18 cellular contexts compared by ENCODE assay signal in the genomic region with DNA sequence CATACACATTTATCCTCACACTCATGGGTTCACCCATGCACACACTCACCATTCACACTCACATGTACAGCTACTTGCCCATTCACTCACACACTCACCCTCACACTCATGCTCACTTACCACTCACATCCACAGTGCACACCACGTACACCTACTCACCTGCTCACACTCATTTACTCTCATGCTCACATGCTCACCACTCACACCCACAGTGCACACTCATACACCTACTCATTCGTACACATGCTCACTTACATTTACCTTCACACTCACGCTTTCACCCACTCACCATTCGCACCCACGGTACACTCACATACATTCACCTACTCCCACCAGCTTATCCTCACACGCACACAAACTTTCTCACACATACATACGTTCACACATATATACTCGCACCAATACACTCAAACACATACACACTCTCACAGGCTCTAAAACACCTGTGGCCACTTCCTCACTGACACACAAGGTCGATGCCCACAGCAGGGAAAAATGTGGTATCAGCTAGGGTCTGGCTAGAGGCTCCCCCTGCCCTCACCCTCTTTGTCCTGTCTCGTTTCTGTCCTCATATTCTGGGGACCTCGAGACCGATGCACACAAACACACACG. TPM values are rescaled to one million over a fixed set of nuclear protein-coding genes. Genes with fewer than 3 reads are reported as not detected.
DNase-seq lines count a peak whose midpoint lies in the region; ATAC-seq, FAIRE-seq and TF ChIP-seq lines count a peak whose summit lies in the region.
"Had no signal": no experiment of that assay in that cellular context is flagged by ENCODE, and none has a peak within 500 bp of the region (broad histone marks: within the 10 kb centered on the region; RNA-seq: fewer than 3 reads in every experiment).

No MANE protein-coding gene starts in this region.

- H4K20me1 ChIP-seq in DND-41 (ENCODE audit: insufficient read depth, low read length) (peaks cover 11% of the 10 kb centered on the region), GM12878 (ENCODE audit: control insufficient read depth, insufficient read depth) (no peaks in the 10 kb centered on the region; the same call in 1 of the 2 replicates)

- H3K4me3 ChIP-seq in DND-41 (ENCODE audit: low read depth in 1 of 2, low read length in 2 of 2) (no peak overlapping the region), HEK293 (ENCODE audit: low read depth, low read length) (no peak overlapping the region), GM12878 (no peak overlapping the region), neuronal stem cell (ENCODE audit: low read length in 2 of 2) (peak overlapping the region in 1 of 2 donors; percentile 37)
- H3K4me3 ChIP-seq: BLaER1 treated with 17β-estradiol and CSF1 and Interleukin-3, amounts not matched to agents 10 nM and 100 nM; HAP-1 had no signal

- TF ChIP-seq EP300 in GM12878 (IDR thresholded peaks at IDR 0.05; ENCODE audit: borderline replicate concordance in 1 of 2, control insufficient read depth in 1 of 2, low read depth in 2 of 2, low read length in 2 of 2), result no peak

- SMC1A ChIA-PET in GM12878 (lab: Charles Lee; ENCODE audit: uncharacterized antibody, unreplicated experiment), result no interaction called here

- H3K9ac ChIP-seq in DND-41 (ENCODE audit: low read depth, low read length) (no peak overlapping the region), GM12878 (ENCODE audit: control insufficient read depth, insufficient read depth, low read length) (no peak overlapping the region), neuronal stem cell (ENCODE audit: low read depth, low read length, poor library complexity) (no peak overlapping the region)
- H3K9ac ChIP-seq: BLaER1 treated with 17β-estradiol and CSF1 and Interleukin-3, amounts not matched to agents 10 nM and 100 nM had no signal

- no peak overlapping the region for H4K91ac ChIP-seq in neuronal stem cell (ENCODE audit: low read depth, low read length, poor library complexity)

- no peak overlapping the region for H3K18ac ChIP-seq in neuronal stem cell (ENCODE audit: low read length)

- H2BK15ac ChIP-seq in neuronal stem cell (ENCODE audit: low read length), result no peak overlapping the region

- no peak overlapping the region for H3K4ac ChIP-seq in neuronal stem cell (ENCODE audit: low read length)

- TF ChIP-seq POLR2A in GM12878 (IDR thresholded peaks at IDR 0.05; ENCODE audit: low read depth, low read length), result peak; percentile 17; the same call in 1 of the 2 replicates

- peak overlapping the region; percentile 32; the same call in 1 of the 2 replicates for H3K27ac ChIP-seq in DND-41 (ENCODE audit: low read length)
- H3K27ac ChIP-seq in HEK293 (ENCODE audit: extremely low read depth, low read depth, low read length), result no peak overlapping the region
- H3K27ac ChIP-seq in GM12878 (ENCODE audit: control insufficient read depth, insufficient read depth), result no peak overlapping the region
- no peak overlapping the region for H3K27ac ChIP-seq in neuronal stem cell (replicated peaks; ENCODE audit: low read length)
- H3K27ac ChIP-seq in caudate nucleus (ENCODE audit: low read depth, low read length), result no peak overlapping the region

- CTCF ChIA-PET in HEK293 (lab: Yijun Ruan, JAX), result interaction anchor here (0.6 kb wide), 1 partner anchor 281 kb away, joined by 4 read pairs; no protein-coding TSS in a partner anchor
- CTCF ChIA-PET in GM12878 (lab: Yijun Ruan, JAX), result interaction anchor here (0.8 to 1.4 kb wide), 2 partner anchors 78 to 144 kb away, joined by 3 to 4 read pairs; no protein-coding TSS in a partner anchor

- TF ChIP-seq CTCF in DND-41 (IDR thresholded peaks at IDR 0.05; ENCODE audit: borderline replicate concordance, extremely low read depth, low read length, poor library complexity, severe bottlenecking), result peak; percentile 6
- TF ChIP-seq CTCF in HEK293 (tag by site-specific recombination; IDR thresholded peaks at IDR 0.05), result no peak
- TF ChIP-seq CTCF in GM12878 (IDR thresholded peaks at IDR 0.05 in 2 of 3, conservative IDR thresholded peaks at IDR 0.05 in 1 of 3; ENCODE audit: control insufficient read depth in 2 of 3, extremely low read depth in 1 of 3, insufficient read depth in 1 of 3, low read depth in 3 of 3, low read length in 3 of 3), result no peak

- BruUV-seq in GM12878 (replicated peaks; lab: Mats Ljungman, UMichigan), result no TSS peak

- H3K23ac ChIP-seq in neuronal stem cell (ENCODE audit: low read depth, low read length, poor library complexity), result peak overlapping the region; percentile 21

- in situ Hi-C loops in GM12878 (cut with MboI), result no loop called here

- H2AFZ ChIP-seq in DND-41 (ENCODE audit: low read depth, low read length) (no peak overlapping the region), GM12878 (ENCODE audit: control insufficient read depth, low read depth, low read length) (no peak overlapping the region), neuronal stem cell (ENCODE audit: low read length) (no peak overlapping the region)

- H2AK5ac ChIP-seq in neuronal stem cell (ENCODE audit: low read depth, low read length), result no peak overlapping the region

- no peak overlapping the region for H3K4me2 ChIP-seq in DND-41 (ENCODE audit: insufficient read depth, low read length)
- no peak overlapping the region for H3K4me2 ChIP-seq in GM12878 (ENCODE audit: control insufficient read depth, insufficient read depth)
- H3K4me2 ChIP-seq in neuronal stem cell (ENCODE audit: insufficient read depth, low read length, poor library complexity, severe bottlenecking), result no peak overlapping the region
- H3K4me2 ChIP-seq: BLaER1 treated with 17β-estradiol and CSF1 and Interleukin-3, amounts not matched to agents 10 nM and 100 nM had no signal

- H3K79me1 ChIP-seq in neuronal stem cell (ENCODE audit: low read depth, low read length), result peaks cover 1% of the 10 kb centered on the region

- TF ChIP-seq RAD21 in GM12878 (IDR thresholded peaks at IDR 0.05; ENCODE audit: insufficient read depth, low read depth, low read length), result no peak

- no peak overlapping the region for H2BK5ac ChIP-seq in neuronal stem cell (ENCODE audit: low read length)

- H2BK12ac ChIP-seq in neuronal stem cell (ENCODE audit: low read length), result no peak overlapping the region

- H3K27me3 ChIP-seq in DND-41 (ENCODE audit: insufficient read depth, low read length, poor library complexity) (no peaks in the 10 kb centered on the region), GM12878 (replicated peaks in 1 of 2; ENCODE audit: control insufficient read depth in 2 of 2, insufficient read depth in 2 of 2, low read length in 1 of 2) (no peaks in the 10 kb centered on the region), neuronal stem cell (ENCODE audit: control insufficient read depth in 3 of 3, insufficient read depth in 3 of 3, low read depth in 1 of 3, low read length in 3 of 3) (no peaks in the 10 kb centered on the region)
- H3K27me3 ChIP-seq: BLaER1 treated with 17β-estradiol and CSF1 and Interleukin-3, amounts not matched to agents 10 nM and 100 nM had no signal

- DNase-seq in DND-41 (no peak), GM12878 (ENCODE audit: low read depth, low spot score) (no peak), neuronal stem cell (ENCODE audit: low spot score) (no peak), caudate nucleus (lab: John Stamatoyannopoulos, UW) (no peak)
- DNase-seq: Calu3; CD8-positive, alpha-beta T cell; DMS79 treated with DMSO at 0.1 percent for 48 hours; EL; HFFc6; Karpas-422; KBM-7 had no signal

- H4K8ac ChIP-seq in neuronal stem cell (ENCODE audit: low read depth, low read length), result no peak overlapping the region

- H3K9me3 ChIP-seq in DND-41 (ENCODE audit: insufficient read depth, low read length, severe bottlenecking) (no peaks in the 10 kb centered on the region), HEK293 (ENCODE audit: control insufficient read depth, insufficient read depth, low read depth, low read length) (no peaks in the 10 kb centered on the region), GM12878 (replicated peaks; ENCODE audit: control insufficient read depth, insufficient read depth, low read length) (no peaks in the 10 kb centered on the region), neuronal stem cell (replicated peaks in 1 of 2; ENCODE audit: control insufficient read depth in 2 of 2, insufficient read depth in 1 of 2, low read depth in 1 of 2, low read length in 2 of 2) (peaks cover 0 to 4% of the 10 kb centered on the region in 2 donors)
- H3K9me3 ChIP-seq: BLaER1 treated with 17β-estradiol and CSF1 and Interleukin-3, amounts not matched to agents 10 nM and 100 nM; HAP-1 had no signal

- ATAC-seq in DND-41 (ENCODE audit: insufficient read depth, low read depth) (no peak), GM12878 (no peak), GM19397 (IDR thresholded peaks at IDR 0.05; ENCODE audit: unreplicated experiment) (no peak), GM21367 (IDR thresholded peaks at IDR 0.05; ENCODE audit: unreplicated experiment) (no peak)
- ATAC-seq: CD8-positive, alpha-beta T cell had no signal

- FAIRE-seq in GM12878 (lab: Jason Lieb, UNC), result no peak
- FAIRE-seq: GM12892, GM18507 had no signal

- H3K79me2 ChIP-seq in DND-41 (ENCODE audit: insufficient read depth, low read length) (no peaks in the 10 kb centered on the region), GM12878 (ENCODE audit: control insufficient read depth, insufficient read depth, low read length) (no peaks in the 10 kb centered on the region)

- no peak overlapping the region for H2BK120ac ChIP-seq in neuronal stem cell (ENCODE audit: low read depth, low read length)

- H3K14ac ChIP-seq in neuronal stem cell (ENCODE audit: low read length), result peak overlapping the region; percentile 56

- RAD21 ChIA-PET in GM12878 (lab: Charles Lee; ENCODE audit: unreplicated experiment), result interaction anchor here (0.6 kb wide), 1 partner anchor 85 kb away, joined by 4 read pairs; no protein-coding TSS in a partner anchor

- POLR2A ChIA-PET in HEK293 (lab: Yijun Ruan, JAX), result interaction anchor here (0.6 kb wide), 1 partner anchor 63 kb away, joined by 4 read pairs; no protein-coding TSS in a partner anchor
- POLR2A ChIA-PET in GM12878 (lab: Charles Lee), result no interaction called here

- intact Hi-C loops in GM12878 (cut with micrococcal nuclease; ENCODE audit: unreplicated experiment), result no loop called here

- WGBS in GM12878 (ENCODE audit: insufficient coverage, insufficient replicate concordance, low lambda C conversion rate, missing lambda C conversion rate), result 85% methylated on average over 13 of the region's 13 CpGs
- WGBS in neuronal stem cell (ENCODE audit: extremely low coverage in 2 of 2, insufficient read length in 2 of 2, insufficient replicate concordance in 1 of 2), 2 donors, result 100% methylated on average over 6 to 7 of the region's 13 CpGs

- no peaks in the 10 kb centered on the region for H3K4me1 ChIP-seq in DND-41 (ENCODE audit: insufficient read depth, low read length)
- H3K4me1 ChIP-seq in HEK293 (ENCODE audit: control insufficient read depth, insufficient read depth, low read length), result no peaks in the 10 kb centered on the region
- no peaks in the 10 kb centered on the region for H3K4me1 ChIP-seq in GM12878 (ENCODE audit: control insufficient read depth, insufficient read depth, low read length)
- H3K4me1 ChIP-seq in neuronal stem cell (ENCODE audit: control insufficient read depth in 2 of 2, insufficient read depth in 1 of 2, low read depth in 1 of 2, low read length in 2 of 2), result peaks cover 0 to 4% of the 10 kb centered on the region in 2 donors
- H3K4me1 ChIP-seq: HAP-1 had no signal

- H3K36me3 ChIP-seq in DND-41 (ENCODE audit: insufficient read depth, low read length) (peaks cover 96% of the 10 kb centered on the region), HEK293 (ENCODE audit: control insufficient read depth in 2 of 2, insufficient read depth in 1 of 2, low read length in 2 of 2) (peaks cover 9 to 97% of the 10 kb centered on the region in 2 experiments; a peak in 2 of 3 replicates), GM12878 (ENCODE audit: control insufficient read depth in 2 of 2, insufficient read depth in 2 of 2, low read length in 1 of 2) (peaks cover 32 to 64% of the 10 kb centered on the region in 2 experiments; a peak in 3 of 4 replicates), neuronal stem cell (replicated peaks in 1 of 2; ENCODE audit: control insufficient read depth in 2 of 2, insufficient read depth in 2 of 2, low read length in 2 of 2) (peaks cover 64 to 96% of the 10 kb centered on the region in 2 donors)

RNA-seq across cellular contexts. Expression of a gene that starts 46.0 kb away (rescaled TPM):
- 414 and 491 TPM in 2 replicates for total RNA-seq in GM12878 (2013; cell fraction: nucleolus; rRNA removed)
- total RNA-seq in GM12878 (2014; rRNA removed), result 74.0 and 91.2 TPM in 2 replicates
- 32.8 and 34.4 TPM in 2 replicates for total RNA-seq in GM12878 (2014; rRNA removed; fragmentation: Illumina TruSeq; extraction: Trizol)
- 144 and 150 TPM in 2 replicates for total RNA-seq in GM12878 (2021)
- polyA plus RNA-seq in GM12878 (2011; ENCODE audit: low read depth), result 43.3 TPM
- 26.4 and 75.9 TPM in 2 replicates for polyA plus RNA-seq in GM12878 (2011; rRNA removed)
- polyA plus RNA-seq in GM12878 (2011; cell fraction: cytosol; rRNA removed), result 65.0 and 68.5 TPM in 2 replicates
- 358 and 372 TPM in 2 replicates for polyA plus RNA-seq in GM12878 (2011; cell fraction: nucleus; rRNA removed)
- polyA plus RNA-seq in GM12878 (2012), result 71.2 and 88.3 TPM in 2 replicates
- polyA plus RNA-seq in GM12878 (2014; fragmentation: Illumina TruSeq; extraction: Trizol), result 42.3 and 76.1 TPM in 2 replicates
- polyA plus RNA-seq in GM12878 (2014; fragmentation: Nextera tagmentation; extraction: Ambion mirVana), result 1 to 10 TPM; 2.9 to 3.1 TPM
- 73.4 and 91.4 TPM in 2 replicates for polyA plus RNA-seq in GM12878 (2014; rRNA removed)
- polyA plus RNA-seq in GM12878 (2016; fragmentation: Nextera tagmentation; extraction: Ambion mirVana), result 10 to 100 TPM; 78.7 to 83.8 TPM
- polyA minus RNA-seq in GM12878 (2011; rRNA and poly(A)+ RNA removed), result 133 and 156 TPM in 2 replicates
- 58.0 and 62.4 TPM in 2 replicates for polyA minus RNA-seq in GM12878 (2011; cell fraction: cytosol; rRNA and poly(A)+ RNA removed)
- polyA minus RNA-seq in GM12878 (2011; cell fraction: nucleus; rRNA and poly(A)+ RNA removed), result 140 and 216 TPM in 2 replicates
- polyA plus RNA-seq in neuronal stem cell (2013, experiment 1 of 2), result 35.4 TPM
- polyA plus RNA-seq in neuronal stem cell (2013, experiment 2 of 2), result 35.8 TPM
